Comparison of ENCODE assay signal across 10 cellular contexts in genomic region chr21:38303300-38303699, GRCh38. TPM values are rescaled to one million over a fixed set of nuclear protein-coding genes. Genes with fewer than 3 reads are reported as not detected.
A peak's percentile ranks its signal among the peaks of the same experiment; 100 is the strongest.
DNase-seq lines count a peak whose midpoint lies in the region; ATAC-seq and TF ChIP-seq lines count a peak whose summit lies in the region.
"Had no signal": no experiment of that assay in that cellular context is flagged by ENCODE, and none has a peak within 500 bp of the region (broad histone marks: within the 10 kb centered on the region; RNA-seq: fewer than 3 reads in every experiment).

No MANE protein-coding gene starts in this region.

- peak in 1 of 2 donors; percentile 82 for TF ChIP-seq EP300 in tibial nerve (IDR thresholded peaks at IDR 0.05)

- in situ Hi-C loops in astrocyte of the spinal cord (cut with HindIII; ENCODE audit: low sequenced_read_pairs): no loop called here

- no peak for TF ChIP-seq CTCF in astrocyte of the spinal cord (IDR thresholded peaks at IDR 0.05; ENCODE audit: low read depth, low read length)
- no peak for TF ChIP-seq CTCF in kidney epithelial cell (IDR thresholded peaks at IDR 0.05; ENCODE audit: insufficient read depth, low read length, poor library complexity, severe bottlenecking)
- no peak for TF ChIP-seq CTCF in tibial nerve (IDR thresholded peaks at IDR 0.05)

- no peak for TF ChIP-seq POLR2A in tibial nerve (IDR thresholded peaks at IDR 0.05)

- no peak overlapping the region for H3K4me3 ChIP-seq in astrocyte of the spinal cord (ENCODE audit: low read depth, low read length)
- no peak overlapping the region for H3K4me3 ChIP-seq in kidney epithelial cell (ENCODE audit: low read depth, low read length)
- no peak overlapping the region for H3K4me3 ChIP-seq in tibial nerve

- peaks cover 0 to 4% (median 0%) of the 10 kb centered on the region in 4 donors for H3K4me1 ChIP-seq in tibial nerve

- DNase-seq in HS-5 (ENCODE audit: low read depth): peak; percentile 83
- DNase-seq in astrocyte of the spinal cord (ENCODE audit: low read depth, low spot score): peak; percentile 95
- DNase-seq in kidney epithelial cell (ENCODE audit: low read depth): peak; percentile 95
- peak; percentile 35 to 65 for DNase-seq in tibial nerve (ENCODE audit: low spot score in 2 of 2)
- no peak for DNase-seq in activated T-cell treated with anti-CD3 and anti-CD28 coated beads, Interleukin-2, amount 50 U/mL, for 48 hours
- DNase-seq in NCI-H2196 (lab: John Stamatoyannopoulos, UW; ENCODE audit: unreplicated experiment): no peak
- no peak for DNase-seq in activated CD4-positive, alpha-beta T cell treated with anti-CD3 and anti-CD28 coated beads for 4 hours
- DNase-seq: cerebellar nuclear complex, hypothalamus had no signal

- no peaks in the 10 kb centered on the region for H3K9me3 ChIP-seq in tibial nerve

- H3K36me3 ChIP-seq in kidney epithelial cell (ENCODE audit: control insufficient read depth, insufficient read depth, low read length) (no peaks in the 10 kb centered on the region), tibial nerve (no peaks in the 10 kb centered on the region)

- H3K27me3 ChIP-seq in kidney epithelial cell (ENCODE audit: control insufficient read depth, insufficient read depth, low read length): no peaks in the 10 kb centered on the region
- H3K27me3 ChIP-seq in tibial nerve: no peaks in the 10 kb centered on the region

- ATAC-seq in GM19463 (IDR thresholded peaks at IDR 0.05; ENCODE audit: unreplicated experiment): no peak

- WGBS in tibial nerve, 2 donors: 50 to 54% methylated on average over 3 of the region's 3 CpGs

- no peak overlapping the region for H3K27ac ChIP-seq in tibial nerve

RNA-seq across cellular contexts. Expression of gene KCNJ15, which starts 46.5 kb away (rescaled TPM):
- 27.5 and 30.6 TPM in 2 replicates for total RNA-seq in kidney epithelial cell
- 1 to 10 TPM in 1 of 4 donors, under 1 TPM in 3; 0.39 to 2.4 (median 0.43) TPM for total RNA-seq in tibial nerve

Comparison
In these comparisons a context has a peak if more than half of its experiments do, and no peak if none do; other contexts are left out.
1. DNase-seq: peak in HS-5 (single experiment), astrocyte of the spinal cord (single experiment), kidney epithelial cell (single experiment) and tibial nerve (2 of 2); none in activated T-cell treated with anti-CD3 and anti-CD28 coated beads, Interleukin-2, amount 50 U/mL, for 48 hours (0 of 2), NCI-H2196 (single experiment) and activated CD4-positive, alpha-beta T cell treated with anti-CD3 and anti-CD28 coated beads for 4 hours (0 of 2).